1 cellular context compared by ENCODE assay signal in genomic region chr1:8197493-8198282, GRCh38.
TF ChIP-seq lines count a peak whose summit lies in the region.

No MANE protein-coding gene starts in this region.

TF ChIP-seq in IMR-90, 13 proteins besides CTCF, POLR2A, EP300 and RAD21 (continued from another document):
- TF ChIP-seq CHD1 (IDR thresholded peaks at IDR 0.05; ENCODE audit: low read depth, low read length) (0 out of 2 replicates have a peak, but pooled peaks have one; percentile 56), MAZ (IDR thresholded peaks at IDR 0.05; ENCODE audit: borderline replicate concordance, low read depth, low read length) (peak; percentile 75)
